29 cellular contexts compared by ENCODE assay signal in the genomic region with DNA sequence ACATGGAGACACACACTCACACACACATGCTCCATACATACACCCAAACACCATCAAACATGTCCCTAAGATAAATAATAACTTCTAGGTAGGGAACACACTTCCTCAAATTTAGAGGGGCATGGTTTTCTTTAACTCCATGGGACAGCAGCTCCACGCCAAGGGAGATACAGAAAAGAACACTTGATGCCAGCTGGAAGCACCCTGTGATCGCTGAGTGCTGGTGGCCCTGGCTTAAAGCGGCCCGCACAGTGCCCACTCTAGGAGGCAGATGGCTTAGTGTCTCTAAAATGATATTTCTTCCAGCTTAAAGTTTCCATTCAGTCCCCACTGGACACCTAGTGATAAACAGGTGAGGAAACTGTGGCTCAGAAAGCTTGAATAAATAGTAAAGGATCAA.
A peak's percentile ranks its signal among the peaks of the same experiment; 100 is the strongest.
DNase-seq lines count a peak whose midpoint lies in the region; ATAC-seq, FAIRE-seq and TF ChIP-seq lines count a peak whose summit lies in the region.
"Had no signal": no experiment of that assay in that cellular context is flagged by ENCODE, and none has a peak within 500 bp of the region (broad histone marks: within the 10 kb centered on the region; RNA-seq: fewer than 3 reads in every experiment).

No MANE protein-coding gene starts in this region.

- no peak for ATAC-seq in activated naive CD8-positive, alpha-beta T cell treated with anti-CD3 and anti-CD28 coated beads, Interleukin-2, amount 10 ng/mL, durations not matched to agents 7 days and 5 days (ENCODE audit: low read depth)
- no peak for ATAC-seq in activated naive CD8-positive, alpha-beta T cell treated with anti-CD3 and anti-CD28 coated beads, Interleukin-2, amount 50 U/mL, for 24 hours
- ATAC-seq in activated T-helper 17 cell treated with anti-CD3 and anti-CD28 coated beads, Interleukin-2, amount 50 U/mL, for 72 hours (replicated peaks) = no peak
- ATAC-seq in GM18858 (IDR thresholded peaks at IDR 0.05; ENCODE audit: unreplicated experiment) = no peak
- ATAC-seq: activated CD4-positive, CD25-positive, alpha-beta regulatory T cell treated with anti-CD3 and anti-CD28 coated beads, Interleukin-2, amount 50 U/mL, for 24 hours; PC-3 had no signal

- DNase-seq in activated naive CD8-positive, alpha-beta T cell treated with anti-CD3 and anti-CD28 coated beads, Interleukin-2, amount 10 ng/mL, durations not matched to agents 7 days and 5 days = no peak
- DNase-seq in activated naive CD8-positive, alpha-beta T cell treated with anti-CD3 and anti-CD28 coated beads, Interleukin-2, amount 50 U/mL, for 24 hours = no peak
- DNase-seq in neural progenitor cell (ENCODE audit: low spot score) (no peak), kidney glomerular epithelial cell (lab: John Stamatoyannopoulos, UW) (no peak), urothelium cell line (ENCODE audit: low spot score) (no peak)
- DNase-seq: activated effector memory CD4-positive, alpha-beta T cell treated with Interleukin-2 at 50 U/mL for 16 hours; amniotic stem cell; DMS153; effector memory CD4-positive, alpha-beta T cell; foreskin melanocyte; MG63; NCI-H146; NCI-H524; PC-3; posterior cingulate gyrus; SHP77 treated with DMSO at 0.1 percent for 48 hours; sigmoid colon; SW 1271 had no signal

- peaks cover 58% of the 10 kb centered on the region for H3K4me1 Mint-ChIP-seq in activated naive CD8-positive, alpha-beta T cell treated with anti-CD3 and anti-CD28 coated beads, Interleukin-2, amount 10 ng/mL, durations not matched to agents 7 days and 5 days
- peaks cover 74% of the 10 kb centered on the region for H3K4me1 Mint-ChIP-seq in activated naive CD8-positive, alpha-beta T cell treated with anti-CD3 and anti-CD28 coated beads, Interleukin-2, amount 50 U/mL, for 24 hours
- H3K4me1 Mint-ChIP-seq in activated T-helper 17 cell treated with anti-CD3 and anti-CD28 coated beads, Interleukin-2, amount 50 U/mL, for 72 hours = peaks cover 46% of the 10 kb centered on the region
- peaks cover 47% of the 10 kb centered on the region for H3K4me1 Mint-ChIP-seq in neural progenitor cell

- H3K9me3 Mint-ChIP-seq in activated naive CD8-positive, alpha-beta T cell treated with anti-CD3 and anti-CD28 coated beads, Interleukin-2, amount 10 ng/mL, durations not matched to agents 7 days and 5 days = no peaks in the 10 kb centered on the region
- peaks cover 4% of the 10 kb centered on the region for H3K9me3 Mint-ChIP-seq in activated naive CD8-positive, alpha-beta T cell treated with anti-CD3 and anti-CD28 coated beads, Interleukin-2, amount 50 U/mL, for 24 hours
- H3K9me3 Mint-ChIP-seq in activated T-helper 17 cell treated with anti-CD3 and anti-CD28 coated beads, Interleukin-2, amount 50 U/mL, for 72 hours = no peaks in the 10 kb centered on the region
- no peaks in the 10 kb centered on the region for H3K9me3 Mint-ChIP-seq in neural progenitor cell
- H3K9me3 Mint-ChIP-seq: neural crest cell; stimulated activated naive CD8-positive, alpha-beta T cell treated with anti-CD3 and anti-CD28 coated beads, Interleukin-15, Interleukin-2, amounts not matched to agents 100 ng/mL and 50 ng/mL, for 24 hours had no signal

- no peak overlapping the region for H3K27ac ChIP-seq in HEK293 (ENCODE audit: extremely low read depth, low read depth, low read length)
- H3K27ac ChIP-seq in neural progenitor cell = no peak overlapping the region
- H3K27ac ChIP-seq: hepatocyte, sigmoid colon, thyroid gland had no signal

- no peaks in the 10 kb centered on the region for H4K20me1 ChIP-seq in neural progenitor cell (ENCODE audit: low read depth)

- H3K4me3 ChIP-seq in HEK293 (ENCODE audit: low read depth, low read length) (no peak overlapping the region), neural progenitor cell (no peak overlapping the region)
- H3K4me3 ChIP-seq: hepatocyte, MG63, sigmoid colon, thyroid gland had no signal

- H3K9ac ChIP-seq in neural progenitor cell = no peak overlapping the region

- H2AFZ ChIP-seq in neural progenitor cell (replicated peaks) = no peak overlapping the region
- H2AFZ ChIP-seq: hepatocyte had no signal

- H3K27me3 ChIP-seq in neural progenitor cell = no peaks in the 10 kb centered on the region
- H3K27me3 ChIP-seq: MG63, sigmoid colon, thyroid gland had no signal

- H3K9me3 ChIP-seq in HEK293 (ENCODE audit: control insufficient read depth, insufficient read depth, low read depth, low read length) = no peaks in the 10 kb centered on the region
- no peaks in the 10 kb centered on the region for H3K9me3 ChIP-seq in neural progenitor cell (ENCODE audit: low read depth)
- H3K9me3 ChIP-seq: sigmoid colon, thyroid gland had no signal

- peaks cover 22% of the 10 kb centered on the region for H3K4me1 ChIP-seq in HEK293 (ENCODE audit: control insufficient read depth, insufficient read depth, low read length)
- peaks cover 12% of the 10 kb centered on the region for H3K4me1 ChIP-seq in neural progenitor cell

- POLR2A ChIA-PET in activated naive CD8-positive, alpha-beta T cell treated with anti-CD3 and anti-CD28 coated beads, Interleukin-2, amount 10 ng/mL, durations not matched to agents 7 days and 5 days (lab: Charles Lee) = no interaction called here
- POLR2A ChIA-PET in HEK293 (lab: Yijun Ruan, JAX) = no interaction called here

- H3K27me3 Mint-ChIP-seq in activated naive CD8-positive, alpha-beta T cell treated with anti-CD3 and anti-CD28 coated beads, Interleukin-2, amount 10 ng/mL, durations not matched to agents 7 days and 5 days = no peaks in the 10 kb centered on the region
- no peaks in the 10 kb centered on the region for H3K27me3 Mint-ChIP-seq in activated naive CD8-positive, alpha-beta T cell treated with anti-CD3 and anti-CD28 coated beads, Interleukin-2, amount 50 U/mL, for 24 hours
- no peaks in the 10 kb centered on the region for H3K27me3 Mint-ChIP-seq in activated T-helper 17 cell treated with anti-CD3 and anti-CD28 coated beads, Interleukin-2, amount 50 U/mL, for 72 hours
- H3K27me3 Mint-ChIP-seq in neural progenitor cell (ENCODE audit: insufficient read depth, low read depth) = peaks cover 6% of the 10 kb centered on the region
- H3K27me3 Mint-ChIP-seq: stimulated activated naive CD8-positive, alpha-beta T cell treated with anti-CD3 and anti-CD28 coated beads, Interleukin-15, Interleukin-2, amounts not matched to agents 100 ng/mL and 50 ng/mL, for 24 hours had no signal

- H3K36me3 ChIP-seq in HEK293 (ENCODE audit: control insufficient read depth in 2 of 2, insufficient read depth in 1 of 2, low read length in 2 of 2) (no peaks in the 10 kb centered on the region), neural progenitor cell (no peaks in the 10 kb centered on the region)
- H3K36me3 ChIP-seq: MG63, sigmoid colon, thyroid gland had no signal

- H3K4me2 ChIP-seq in neural progenitor cell = no peak overlapping the region
- H3K4me2 ChIP-seq: hepatocyte had no signal

- TF ChIP-seq CTCF in HEK293 (tag by site-specific recombination; IDR thresholded peaks at IDR 0.05) = no peak
- no peak for TF ChIP-seq CTCF in neural progenitor cell (IDR thresholded peaks at IDR 0.05)

- H3F3A ChIP-seq in neural progenitor cell (ENCODE audit: low read depth) = peaks cover 3% of the 10 kb centered on the region

- peak overlapping the region; percentile 83 for H3K27ac Mint-ChIP-seq in activated naive CD8-positive, alpha-beta T cell treated with anti-CD3 and anti-CD28 coated beads, Interleukin-2, amount 10 ng/mL, durations not matched to agents 7 days and 5 days
- H3K27ac Mint-ChIP-seq in activated naive CD8-positive, alpha-beta T cell treated with anti-CD3 and anti-CD28 coated beads, Interleukin-2, amount 50 U/mL, for 24 hours = no peak overlapping the region
- peak overlapping the region; percentile 0 for H3K27ac Mint-ChIP-seq in activated T-helper 17 cell treated with anti-CD3 and anti-CD28 coated beads, Interleukin-2, amount 50 U/mL, for 72 hours
- peak overlapping the region; percentile 28 for H3K27ac Mint-ChIP-seq in neural progenitor cell
- H3K27ac Mint-ChIP-seq: stimulated activated naive CD8-positive, alpha-beta T cell treated with anti-CD3 and anti-CD28 coated beads, Interleukin-15, Interleukin-2, amounts not matched to agents 100 ng/mL and 50 ng/mL, for 24 hours had no signal

- no peaks in the 10 kb centered on the region for H3K79me2 ChIP-seq in neural progenitor cell (ENCODE audit: low read depth)
- H3K79me2 ChIP-seq: hepatocyte had no signal

- H3K36me3 Mint-ChIP-seq in activated naive CD8-positive, alpha-beta T cell treated with anti-CD3 and anti-CD28 coated beads, Interleukin-2, amount 10 ng/mL, durations not matched to agents 7 days and 5 days = peaks cover 13% of the 10 kb centered on the region
- H3K36me3 Mint-ChIP-seq in activated naive CD8-positive, alpha-beta T cell treated with anti-CD3 and anti-CD28 coated beads, Interleukin-2, amount 50 U/mL, for 24 hours (ENCODE audit: low read depth) = peaks cover 2% of the 10 kb centered on the region
- no peaks in the 10 kb centered on the region for H3K36me3 Mint-ChIP-seq in activated T-helper 17 cell treated with anti-CD3 and anti-CD28 coated beads, Interleukin-2, amount 50 U/mL, for 72 hours (ENCODE audit: low read depth)
- H3K36me3 Mint-ChIP-seq in neural progenitor cell = no peaks in the 10 kb centered on the region

- H3K4me3 Mint-ChIP-seq in activated naive CD8-positive, alpha-beta T cell treated with anti-CD3 and anti-CD28 coated beads, Interleukin-2, amount 10 ng/mL, durations not matched to agents 7 days and 5 days = peak overlapping the region; percentile 7
- no peak overlapping the region for H3K4me3 Mint-ChIP-seq in activated naive CD8-positive, alpha-beta T cell treated with anti-CD3 and anti-CD28 coated beads, Interleukin-2, amount 50 U/mL, for 24 hours
- H3K4me3 Mint-ChIP-seq in activated T-helper 17 cell treated with anti-CD3 and anti-CD28 coated beads, Interleukin-2, amount 50 U/mL, for 72 hours = peak overlapping the region; percentile 1
- H3K4me3 Mint-ChIP-seq in neural progenitor cell = no peak overlapping the region
- H3K4me3 Mint-ChIP-seq: neural crest cell; stimulated activated naive CD8-positive, alpha-beta T cell treated with anti-CD3 and anti-CD28 coated beads, Interleukin-15, Interleukin-2, amounts not matched to agents 100 ng/mL and 50 ng/mL, for 24 hours had no signal

- CTCF ChIA-PET in HEK293 (lab: Yijun Ruan, JAX) = interaction anchor here (1.0 to 1.1 kb wide), 2 partner anchors 10 to 24 kb away, joined by 4 read pairs; no protein-coding TSS in a partner anchor

- no peak for FAIRE-seq in urothelium cell line (lab: Jason Lieb, UNC)
- FAIRE-seq: colon, G401.6, TTC549 had no signal

TF ChIP-seq in HEK293, 187 proteins besides CTCF, POLR2A, EP300 and RAD21 (continues in another document):
- no peak for TF ChIP-seq ZNF214 (tag by site-specific recombination; IDR thresholded peaks at IDR 0.05; ENCODE audit: borderline replicate concordance)

Comparison
In these comparisons a context has a peak if more than half of its experiments do, and no peak if none do; other contexts are left out.
1. H3K4me3 Mint-ChIP-seq: peak in activated naive CD8-positive, alpha-beta T cell treated with anti-CD3 and anti-CD28 coated beads, Interleukin-2, amount 10 ng/mL, durations not matched to agents 7 days and 5 days (single experiment) and activated T-helper 17 cell treated with anti-CD3 and anti-CD28 coated beads, Interleukin-2, amount 50 U/mL, for 72 hours (single experiment); none in activated naive CD8-positive, alpha-beta T cell treated with anti-CD3 and anti-CD28 coated beads, Interleukin-2, amount 50 U/mL, for 24 hours (single experiment) and neural progenitor cell (single experiment).